8 cellular contexts compared by ENCODE assay signal in genomic region chr4:47031011-47031678, GRCh38. TPM values are rescaled to one million over a fixed set of nuclear protein-coding genes. Genes with fewer than 3 reads are reported as not detected.
A peak's percentile ranks its signal among the peaks of the same experiment; 100 is the strongest.
DNase-seq lines count a peak whose midpoint lies in the region; ATAC-seq and TF ChIP-seq lines count a peak whose summit lies in the region.

GABRB1 (plus strand) TSS chr4:47031567.

- H3K27ac ChIP-seq in mucosa of rectum (ENCODE audit: low read depth in 2 of 2, low read length in 2 of 2): no peak within 1 kb of the TSS
- no peak within 1 kb of the TSS for H3K27ac ChIP-seq in transverse colon

- TF ChIP-seq CTCF in fibroblast of mammary gland (conservative IDR thresholded peaks at IDR 0.05; ENCODE audit: control insufficient read depth, insufficient read depth, low read depth, low read length) (no peak), transverse colon (IDR thresholded peaks at IDR 0.05) (no peak)

- TF ChIP-seq EP300 in transverse colon (IDR thresholded peaks at IDR 0.05; ENCODE audit: low read depth): no peak

- peak; percentile 6 for DNase-seq in AG08395 (ENCODE audit: low spot score)
- peak; percentile 48 for DNase-seq in HPDE6-E6E7 (ENCODE audit: extremely low spot score)
- DNase-seq in activated T-cell treated with anti-CD3 and anti-CD28 coated beads, Interleukin-2, amount 50 U/mL, for 48 hours: peak; percentile 35 to 38
- peak; percentile 27 for DNase-seq in fibroblast of mammary gland (ENCODE audit: low read depth)
- peak; percentile 66 for DNase-seq in transverse colon
- no peak for DNase-seq in SIG-M5 (lab: John Stamatoyannopoulos, UW)

- TF ChIP-seq POLR2A in transverse colon (IDR thresholded peaks at IDR 0.05): no peak

- H3K27me3 ChIP-seq in mucosa of rectum (ENCODE audit: control insufficient read depth in 2 of 2, insufficient read depth in 2 of 2, low read length in 2 of 2): peaks cover 11% of the 10 kb centered on the region in 2 donors
- peaks cover 27% of the 10 kb centered on the region for H3K27me3 ChIP-seq in transverse colon

- in situ Hi-C loops in transverse colon (cut with MboI; ENCODE audit: low pct_ligation_motif_present in 1 of 4, low pct_unique_long_range_greater_than_20kb in 1 of 4, low sequenced_read_pairs in 3 of 4): no loop called here

- WGBS in transverse colon (ENCODE audit: low coverage in 1 of 2), 2 donors: 11 to 16% methylated on average over 5 to 20 of the region's 20 CpGs

- no peaks in the 10 kb centered on the region for H3K36me3 ChIP-seq in mucosa of rectum (ENCODE audit: control insufficient read depth in 2 of 2, insufficient read depth in 2 of 2, low read length in 2 of 2)
- H3K36me3 ChIP-seq in transverse colon: no peaks in the 10 kb centered on the region

- H3K9me3 ChIP-seq in mucosa of rectum (ENCODE audit: control insufficient read depth in 2 of 2, low read length in 2 of 2) (no peaks in the 10 kb centered on the region), transverse colon (no peaks in the 10 kb centered on the region)

- intact Hi-C loops in transverse colon (cut with DNase I; ENCODE audit: low total_unique reads): no loop called here

- no peak for ATAC-seq in GM19395 (IDR thresholded peaks at IDR 0.05; ENCODE audit: unreplicated experiment)

- H3K9ac ChIP-seq in mucosa of rectum (ENCODE audit: low read depth in 1 of 2, low read length in 2 of 2): peak within 1 kb of the TSS in 1 of 2 donors; percentile 24

- H3K4me3 ChIP-seq in fibroblast of mammary gland (ENCODE audit: control insufficient read depth, low read depth, low read length) (peak within 1 kb of the TSS; percentile 28), mucosa of rectum (ENCODE audit: low read length in 2 of 2) (peak within 1 kb of the TSS; percentile 68 to 70), transverse colon (peak within 1 kb of the TSS; percentile 3 to 52 (median 30))

- H3K4me1 ChIP-seq in mucosa of rectum (ENCODE audit: control insufficient read depth in 2 of 2, insufficient read depth in 2 of 2, low read length in 2 of 2) (peaks cover 3 to 12% of the 10 kb centered on the region in 2 donors), transverse colon (peaks cover 0 to 16% (median 7%) of the 10 kb centered on the region in 4 donors)

RNA-seq across cellular contexts. Expression of gene GABRB1, which starts in this region (rescaled TPM):
- total RNA-seq in transverse colon: 10 to 100 TPM in 1 of 4 donors, under 1 TPM in 2, not detected in 1; 0.14 to 19.7 (median 0.48) TPM
